Comparison of ENCODE assay signal across 29 cellular contexts in genomic region chr14:26074892-26075291, GRCh38.
"Had no signal": no experiment of that assay in that cellular context is flagged by ENCODE, and none has a peak within 500 bp of the region (broad histone marks: within the 10 kb centered on the region; RNA-seq: fewer than 3 reads in every experiment).

No MANE protein-coding gene starts in this region.

- H3K4me3 ChIP-seq: colonic mucosa, coronary artery, dorsolateral prefrontal cortex, esophagus muscularis mucosa, esophagus squamous epithelium, gastrocnemius medialis, gastroesophageal sphincter, heart left ventricle, heart right ventricle had no signal

- H3K4me1 ChIP-seq: colonic mucosa, esophagus muscularis mucosa, esophagus squamous epithelium, foreskin keratinocyte, gastrocnemius medialis, gastroesophageal sphincter, heart left ventricle, heart right ventricle had no signal

- H3K27ac Mint-ChIP-seq: dendritic cell treated with granulocyte-macrophage colony-stimulating factor and Interleukin-4, amounts not matched to agents 40 ng/mL and 50 ng/mL, for 4 days; effector memory CD8-positive, alpha-beta T cell; endodermal cell had no signal

- H3K9me3 ChIP-seq: colonic mucosa, esophagus muscularis mucosa, esophagus squamous epithelium, gastrocnemius medialis, gastroesophageal sphincter, heart right ventricle had no signal

- DNase-seq: colonic mucosa; cortex of kidney; dermis blood vessel endothelial cell; dorsolateral prefrontal cortex; effector CD4-positive, alpha-beta T cell; effector CD8-positive, alpha-beta T cell; effector memory CD4-positive, alpha-beta T cell; effector memory CD8-positive, alpha-beta T cell; endodermal cell; erythroblast; esophagus squamous epithelium; foreskin fibroblast; foreskin keratinocyte; foreskin melanocyte; gastrocnemius medialis; glutamatergic neuron; head of caudate nucleus; heart left ventricle; heart right ventricle had no signal

- H3K27me3 ChIP-seq: colonic mucosa, dorsolateral prefrontal cortex, esophagus muscularis mucosa, esophagus squamous epithelium, foreskin keratinocyte, gastrocnemius medialis, gastroesophageal sphincter, heart left ventricle, heart right ventricle had no signal

- H3K27me3 Mint-ChIP-seq: dendritic cell treated with granulocyte-macrophage colony-stimulating factor and Interleukin-4, amounts not matched to agents 40 ng/mL and 50 ng/mL, for 4 days; effector memory CD8-positive, alpha-beta T cell had no signal

- FAIRE-seq: colon, endometrium, endothelial cell of umbilical vein, frontal cortex had no signal

- ATAC-seq: effector memory CD8-positive, alpha-beta T cell; esophagus mucosa; foreskin keratinocyte; gastrocnemius medialis; gastroesophageal sphincter; heart left ventricle; heart right ventricle had no signal

- H3K27ac ChIP-seq: colonic mucosa, coronary artery, dorsolateral prefrontal cortex, epithelial cell of prostate, esophagus muscularis mucosa, esophagus squamous epithelium, foreskin keratinocyte, gastrocnemius medialis, gastroesophageal sphincter, heart left ventricle, heart right ventricle had no signal

- H3K9me3 Mint-ChIP-seq: dendritic cell treated with granulocyte-macrophage colony-stimulating factor and Interleukin-4, amounts not matched to agents 40 ng/mL and 50 ng/mL, for 4 days; effector memory CD8-positive, alpha-beta T cell; endodermal cell had no signal

- H3K36me3 ChIP-seq: colonic mucosa, esophagus muscularis mucosa, esophagus squamous epithelium, gastrocnemius medialis, gastroesophageal sphincter, heart left ventricle, heart right ventricle had no signal

- H3K4me3 Mint-ChIP-seq: dendritic cell treated with granulocyte-macrophage colony-stimulating factor and Interleukin-4, amounts not matched to agents 40 ng/mL and 50 ng/mL, for 4 days; effector memory CD8-positive, alpha-beta T cell; endodermal cell had no signal
